Comparison of ENCODE assay signal across 24 cellular contexts in the genomic region with DNA sequence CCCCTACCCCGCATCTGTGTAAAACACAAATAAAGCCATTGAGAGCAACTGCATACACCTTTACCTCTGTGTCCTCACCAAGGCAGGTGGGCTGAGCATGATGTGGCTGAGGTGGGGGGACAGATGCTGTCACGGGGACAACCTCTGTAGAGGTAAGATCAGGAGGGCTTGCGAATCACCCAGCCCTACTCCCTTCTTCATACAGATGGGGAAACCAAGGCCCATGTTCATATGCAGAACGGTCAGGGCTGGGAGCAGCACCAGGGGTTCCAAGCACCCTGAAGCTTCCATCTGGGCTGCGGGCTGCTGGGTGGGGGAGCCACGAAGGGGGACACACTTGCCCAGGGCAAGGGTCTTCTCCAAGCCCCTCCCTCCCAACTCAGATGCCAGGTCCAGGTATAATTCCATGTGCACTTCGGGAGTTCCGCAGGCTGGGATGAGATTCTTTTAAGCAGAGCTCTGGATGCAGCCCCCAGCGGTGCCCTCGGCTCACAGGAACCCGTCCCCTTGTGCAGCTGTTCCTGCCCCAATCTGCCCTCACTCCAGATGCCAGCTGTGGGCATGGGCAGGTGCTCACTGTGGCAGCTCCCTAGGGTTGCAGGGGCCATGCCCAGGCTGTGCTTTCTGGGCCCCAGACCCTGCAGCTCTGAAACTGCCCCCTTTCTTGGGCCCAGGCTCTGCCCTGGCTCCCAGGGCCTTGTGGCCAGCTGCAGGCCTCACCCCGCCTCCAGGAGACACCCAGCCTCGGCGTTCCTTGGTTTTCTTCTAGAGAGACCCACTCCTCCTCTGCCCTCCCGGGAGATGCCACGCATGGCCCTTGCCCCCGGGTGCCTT. TPM values are rescaled to one million over a fixed set of nuclear protein-coding genes. Genes with fewer than 3 reads are reported as not detected.
DNase-seq lines count a peak whose midpoint lies in the region; ATAC-seq, FAIRE-seq and TF ChIP-seq lines count a peak whose summit lies in the region.
"Had no signal": no experiment of that assay in that cellular context is flagged by ENCODE, and none has a peak within 500 bp of the region (broad histone marks: within the 10 kb centered on the region; RNA-seq: fewer than 3 reads in every experiment).

No MANE protein-coding gene starts in this region.

- H3K4me1 ChIP-seq in kidney (ENCODE audit: control insufficient read depth in 1 of 2, insufficient read depth in 1 of 2, low read depth in 1 of 2, low read length in 2 of 2), result peaks cover 8 to 9% of the 10 kb centered on the region in 2 donors

- H3K9ac ChIP-seq in kidney (ENCODE audit: low read length in 2 of 2), result no peak overlapping the region
- H3K9ac ChIP-seq: KMS-11 had no signal

- peak; percentile 0 for DNase-seq in HCEC 1CT
- peak; percentile 4 for DNase-seq in WERI-Rb-1
- peak; percentile 72 for DNase-seq in kidney
- no peak for DNase-seq in stimulated activated naive B cell treated with anti-CD40 and anti-IgM and Interleukin-4, amounts not matched to agents 10 μg/mL and 1 μg/mL and 100 μg/mL, for 72 hours
- DNase-seq in stimulated activated CD4-positive, alpha-beta T cell treated with anti-CD3 and anti-CD28 coated beads, Interleukin-15, amount 100 ng/mL, for 24 hours, result no peak
- DNase-seq in cortex of kidney (lab: John Stamatoyannopoulos, UW), result no peak
- DNase-seq: CD4-positive, alpha-beta T cell; DMS153; NCI-H1105 treated with DMSO at 0.1 percent for 48 hours; NCI-H2029 treated with DMSO at 0.1 percent for 48 hours; NCI-H2171; NCI-H524 treated with DMSO at 0.1 percent for 48 hours; NCI-H82; OCI-M1; Right ventricle myocardium superior had no signal

- H3K4me3 ChIP-seq in WERI-Rb-1 (ENCODE audit: low read depth, low read length) (no peak overlapping the region), kidney (ENCODE audit: low read length in 2 of 2) (no peak overlapping the region)

- H3K36me3 Mint-ChIP-seq in stimulated activated naive B cell treated with anti-CD40 and anti-IgM and Interleukin-4, amounts not matched to agents 10 μg/mL and 1 μg/mL and 100 μg/mL, for 72 hours, result no peaks in the 10 kb centered on the region

- intact Hi-C loops in kidney (cut with DNase I), result no loop called here

- H3K36me3 ChIP-seq in WERI-Rb-1 (peaks cover 33% of the 10 kb centered on the region), kidney (ENCODE audit: control insufficient read depth in 1 of 2, insufficient read depth in 2 of 2, low read length in 2 of 2) (peaks cover 8 to 23% of the 10 kb centered on the region in 2 donors)

- no peaks in the 10 kb centered on the region for H3K9me3 Mint-ChIP-seq in stimulated activated naive B cell treated with anti-CD40 and anti-IgM and Interleukin-4, amounts not matched to agents 10 μg/mL and 1 μg/mL and 100 μg/mL, for 72 hours
- H3K9me3 Mint-ChIP-seq: CD4-positive, alpha-beta T cell had no signal

- peaks cover 74 to 88% of the 10 kb centered on the region in 2 donors for H3K27me3 Mint-ChIP-seq in stimulated activated naive B cell treated with anti-CD40 and anti-IgM and Interleukin-4, amounts not matched to agents 10 μg/mL and 1 μg/mL and 100 μg/mL, for 72 hours

- no peaks in the 10 kb centered on the region for H3K4me1 Mint-ChIP-seq in stimulated activated naive B cell treated with anti-CD40 and anti-IgM and Interleukin-4, amounts not matched to agents 10 μg/mL and 1 μg/mL and 100 μg/mL, for 72 hours

- no peaks in the 10 kb centered on the region for H3K27me3 ChIP-seq in WERI-Rb-1 (ENCODE audit: insufficient read depth, low read depth, severe bottlenecking)

- H3K4me3 Mint-ChIP-seq in stimulated activated naive B cell treated with anti-CD40 and anti-IgM and Interleukin-4, amounts not matched to agents 10 μg/mL and 1 μg/mL and 100 μg/mL, for 72 hours, result no peak overlapping the region
- H3K4me3 Mint-ChIP-seq: CD4-positive, alpha-beta T cell had no signal

- H3K9me3 ChIP-seq in WERI-Rb-1 (ENCODE audit: severe bottlenecking) (no peaks in the 10 kb centered on the region), kidney (ENCODE audit: control insufficient read depth in 1 of 2, low read length in 2 of 2) (no peaks in the 10 kb centered on the region)

- no peak for FAIRE-seq in kidney (lab: Jason Lieb, UNC)
- FAIRE-seq: GM18507, RCC 7860 had no signal

- H3K27ac Mint-ChIP-seq in stimulated activated naive B cell treated with anti-CD40 and anti-IgM and Interleukin-4, amounts not matched to agents 10 μg/mL and 1 μg/mL and 100 μg/mL, for 72 hours, result no peak overlapping the region
- H3K27ac Mint-ChIP-seq: CD4-positive, alpha-beta T cell had no signal

- no peak for ATAC-seq in GM21619 (IDR thresholded peaks at IDR 0.05; ENCODE audit: unreplicated experiment)
- ATAC-seq in stimulated activated naive B cell treated with anti-CD40 and anti-IgM and Interleukin-4, amounts not matched to agents 10 μg/mL and 1 μg/mL and 100 μg/mL, for 72 hours (replicated peaks), result no peak

- TF ChIP-seq CTCF in WERI-Rb-1 (IDR thresholded peaks at IDR 0.05; ENCODE audit: low read depth, low read length), result no peak
- TF ChIP-seq CTCF in kidney (IDR thresholded peaks at IDR 0.05; ENCODE audit: borderline replicate concordance, extremely low read depth, insufficient read depth), result no peak

- no peak overlapping the region for H3K27ac ChIP-seq in WERI-Rb-1
- H3K27ac ChIP-seq in kidney (ENCODE audit: low read depth in 2 of 2, low read length in 2 of 2), result no peak overlapping the region
- H3K27ac ChIP-seq: HL-60, KMS-11 had no signal

RNA-seq across cellular contexts. Expression of a gene that starts 9.6 kb away (rescaled TPM):
- total RNA-seq in kidney, result not detected
- polyA plus RNA-seq in kidney (ENCODE audit: insufficient read depth, low read depth, low replicate concordance), result not detected
- total RNA-seq: CD4-positive, alpha-beta T cell; Daoy; H4; HT-29; Right ventricle myocardium superior had no signal
- polyA plus RNA-seq: BJ had no signal

RNA-seq across cellular contexts. Expression of a gene that starts 21.4 kb away (rescaled TPM):
- total RNA-seq in kidney, result not detected
- not detected for polyA plus RNA-seq in kidney (ENCODE audit: insufficient read depth, low read depth, low replicate concordance)
- total RNA-seq: CD4-positive, alpha-beta T cell; Daoy; H4; HT-29; Right ventricle myocardium superior had no signal
- polyA plus RNA-seq: BJ had no signal

RNA-seq across cellular contexts. Expression of a gene that starts 23.1 kb away (rescaled TPM):
- total RNA-seq in kidney, result 123 TPM
- polyA plus RNA-seq in kidney (ENCODE audit: insufficient read depth, low read depth, low replicate concordance), result 69.1 TPM

Comparison
In these comparisons a context has a peak if more than half of its experiments do, and no peak if none do; other contexts are left out.
1. DNase-seq: peak in HCEC 1CT (single experiment), WERI-Rb-1 (single experiment) and kidney (single experiment); none in stimulated activated naive B cell treated with anti-CD40 and anti-IgM and Interleukin-4, amounts not matched to agents 10 μg/mL and 1 μg/mL and 100 μg/mL, for 72 hours (single experiment), stimulated activated CD4-positive, alpha-beta T cell treated with anti-CD3 and anti-CD28 coated beads, Interleukin-15, amount 100 ng/mL, for 24 hours (single experiment) and cortex of kidney (single experiment).